ENCODE assay signal across 28 cellular contexts in genomic region chr4:155599596-155599995, GRCh38.
"Had no signal": no experiment of that assay in that cellular context is flagged by ENCODE, and none has a peak within 500 bp of the region (broad histone marks: within the 10 kb centered on the region; RNA-seq: fewer than 3 reads in every experiment).

No MANE protein-coding gene starts in this region.

- DNase-seq: activated CD4-positive, alpha-beta T cell treated with anti-CD3 and anti-CD28 coated beads for 4 hours; activated CD8-positive, alpha-beta memory T cell treated with anti-CD3 and anti-CD28 coated beads, Interleukin-2, amount 50 U/mL, for 48 hours; activated CD8-positive, alpha-beta T cell treated with anti-CD3 and anti-CD28 coated beads for 36 hours; activated naive CD4-positive, alpha-beta T cell treated with anti-CD3 and anti-CD28 coated beads, Interleukin-2, amount 50 U/mL, for 16 hours; activated naive CD8-positive, alpha-beta T cell treated with anti-CD3 and anti-CD28 coated beads, Interleukin-2, amount 10 ng/mL, durations not matched to agents 7 days and 5 days; activated T-cell treated with anti-CD3 and anti-CD28 coated beads, Interleukin-2, amount 50 U/mL, for 1 hour; adrenal gland; aorta; body of pancreas; central memory CD4-positive, alpha-beta T cell; Kasumi-1; NCI-H1048; NCI-H146; NCI-H187 treated with DMSO at 0.1 percent for 48 hours; NCI-H2081 treated with DMSO at 0.1 percent for 48 hours; NCI-H446 treated with DMSO at 0.1 percent for 48 hours; NCI-H526; NCI-H82; RPMI8226; T-helper 17 cell; T-helper 9 cell; WERI-Rb-1 had no signal

- ATAC-seq: activated CD4-positive, CD25-positive, alpha-beta regulatory T cell treated with anti-CD3 and anti-CD28 coated beads, Interleukin-2, amount 50 U/mL, for 24 hours; activated CD8-positive, alpha-beta T cell treated with anti-CD3 and anti-CD28 coated beads for 36 hours; body of pancreas; K562; Panc1; Right ventricle myocardium inferior; T-helper 17 cell had no signal

- H3K4me1 Mint-ChIP-seq: T-helper 17 cell had no signal

- H3K9me3 Mint-ChIP-seq: activated CD8-positive, alpha-beta T cell treated with anti-CD3 and anti-CD28 coated beads for 36 hours; activated naive CD8-positive, alpha-beta T cell treated with anti-CD3 and anti-CD28 coated beads, Interleukin-2, amount 10 ng/mL, durations not matched to agents 7 days and 5 days had no signal

- H3K36me3 ChIP-seq: adrenal gland, SJSA1, WERI-Rb-1 had no signal

- H3K4me3 ChIP-seq: adrenal gland, body of pancreas, K562, SJSA1 had no signal

- H3K4me3 Mint-ChIP-seq: activated CD8-positive, alpha-beta T cell treated with anti-CD3 and anti-CD28 coated beads for 36 hours; activated naive CD8-positive, alpha-beta T cell treated with anti-CD3 and anti-CD28 coated beads, Interleukin-2, amount 10 ng/mL, durations not matched to agents 7 days and 5 days; T-helper 17 cell had no signal

- H3K27ac Mint-ChIP-seq: activated CD8-positive, alpha-beta T cell treated with anti-CD3 and anti-CD28 coated beads for 36 hours; activated naive CD8-positive, alpha-beta T cell treated with anti-CD3 and anti-CD28 coated beads, Interleukin-2, amount 10 ng/mL, durations not matched to agents 7 days and 5 days; T-helper 17 cell had no signal

- FAIRE-seq: bronchial epithelial cell, K562 had no signal

- H3K27ac ChIP-seq: adrenal gland, body of pancreas, SJSA1, WERI-Rb-1 had no signal

- H3K9me3 ChIP-seq: adrenal gland, body of pancreas, SJSA1 had no signal

- H3K4me1 ChIP-seq: adrenal gland, body of pancreas had no signal

- H3K36me3 Mint-ChIP-seq: activated naive CD8-positive, alpha-beta T cell treated with anti-CD3 and anti-CD28 coated beads, Interleukin-2, amount 10 ng/mL, durations not matched to agents 7 days and 5 days had no signal

- H3K27me3 ChIP-seq: adrenal gland, body of pancreas, SJSA1 had no signal
